Comparison of ENCODE assay signal across 9 cellular contexts in genomic region chr6:47307362-47308222, GRCh38. TPM values are rescaled to one million over a fixed set of nuclear protein-coding genes. Genes with fewer than 3 reads are reported as not detected.
A peak's percentile ranks its signal among the peaks of the same experiment; 100 is the strongest.
DNase-seq lines count a peak whose midpoint lies in the region; ATAC-seq and TF ChIP-seq lines count a peak whose summit lies in the region.
"Had no signal": no experiment of that assay in that cellular context is flagged by ENCODE, and none has a peak within 500 bp of the region (broad histone marks: within the 10 kb centered on the region; RNA-seq: fewer than 3 reads in every experiment).

No MANE protein-coding gene starts in this region.

- no peak overlapping the region for H3K9ac ChIP-seq in skeletal muscle satellite cell (ENCODE audit: low read depth, low read length)

- peak overlapping the region; percentile 90 for H3K4me2 ChIP-seq in hepatocyte
- peak overlapping the region; percentile 99 for H3K4me2 ChIP-seq in skeletal muscle satellite cell (ENCODE audit: low read length)

- H3K27me3 ChIP-seq in hepatocyte (no peaks in the 10 kb centered on the region), skeletal muscle satellite cell (ENCODE audit: control insufficient read depth, insufficient read depth, low read length) (peaks cover 33% of the 10 kb centered on the region)

- intact Hi-C loops in activated T-helper 2 cell treated with anti-CD3 and anti-CD28 coated beads, Interferon-gamma antibody, Interleukin-2, Interleukin-4, amounts not matched to agents 10 μg/mL and 5 μg/mL and 100 μg/mL, durations not matched to agents 14 hours and 24 hours and 36 hours (cut with micrococcal nuclease), result no loop called here

- H3K9me3 ChIP-seq in hepatocyte (ENCODE audit: low read depth) (no peaks in the 10 kb centered on the region), skeletal muscle satellite cell (replicated peaks; ENCODE audit: low read length) (no peaks in the 10 kb centered on the region)

- no peak for ATAC-seq in GM19455 (IDR thresholded peaks at IDR 0.05; ENCODE audit: unreplicated experiment)
- ATAC-seq in HG03378 (IDR thresholded peaks at IDR 0.05; ENCODE audit: unreplicated experiment), result no peak

- peaks cover 10% of the 10 kb centered on the region for H3K4me1 Mint-ChIP-seq in activated T-helper 2 cell treated with anti-CD3 and anti-CD28 coated beads, Interferon-gamma antibody, Interleukin-2, Interleukin-4, amounts not matched to agents 10 μg/mL and 5 μg/mL and 100 μg/mL, durations not matched to agents 14 hours and 24 hours and 36 hours (ENCODE audit: low read depth)

- H3K36me3 Mint-ChIP-seq in activated T-helper 2 cell treated with anti-CD3 and anti-CD28 coated beads, Interferon-gamma antibody, Interleukin-2, Interleukin-4, amounts not matched to agents 10 μg/mL and 5 μg/mL and 100 μg/mL, durations not matched to agents 14 hours and 24 hours and 36 hours (ENCODE audit: low read depth), result no peaks in the 10 kb centered on the region

- no peak overlapping the region for H3K27ac Mint-ChIP-seq in activated T-helper 2 cell treated with anti-CD3 and anti-CD28 coated beads, Interferon-gamma antibody, Interleukin-2, Interleukin-4, amounts not matched to agents 10 μg/mL and 5 μg/mL and 100 μg/mL, durations not matched to agents 14 hours and 24 hours and 36 hours
- H3K27ac Mint-ChIP-seq: T-helper 1 cell treated with Interleukin-12 subunit alpha and Interleukin-12 subunit beta and Interleukin-4 antibody, amounts not matched to agents 30 μg/mL and 1 μg/mL, for 36 hours had no signal

- H4K20me1 ChIP-seq in hepatocyte (ENCODE audit: insufficient read depth, poor library complexity, severe bottlenecking), result peaks cover 39% of the 10 kb centered on the region

- H3K79me2 ChIP-seq in hepatocyte, result peaks cover 68% of the 10 kb centered on the region

- no peak overlapping the region for H2AFZ ChIP-seq in hepatocyte

- H3K27ac ChIP-seq in hepatocyte, result peak overlapping the region; percentile 95

- 94% methylated on average over 7 of the region's 7 CpGs for WGBS in hepatocyte (ENCODE audit: low lambda C conversion rate, missing lambda C conversion rate)

- DNase-seq in HFF-Myc (ENCODE audit: extremely low read depth, low read depth), result no peak
- DNase-seq in activated T-helper 2 cell treated with anti-CD3 and anti-CD28 coated beads, Interferon-gamma antibody, Interleukin-2, Interleukin-4, amounts not matched to agents 10 μg/mL and 5 μg/mL and 100 μg/mL, durations not matched to agents 14 hours and 24 hours and 36 hours (ENCODE audit: low spot score), result no peak
- no peak for DNase-seq in hepatocyte (ENCODE audit: low spot score)
- no peak for DNase-seq in C1 segment of cervical spinal cord (lab: John Stamatoyannopoulos, UW)
- DNase-seq: NCI-H2029 had no signal

- peak overlapping the region; percentile 91 for H3K4me3 ChIP-seq in HFF-Myc (replicated peaks; ENCODE audit: low read depth, low read length)
- H3K4me3 ChIP-seq in hepatocyte, result peak overlapping the region; percentile 99
- H3K4me3 ChIP-seq in skeletal muscle satellite cell (ENCODE audit: low read length), result no peak overlapping the region

- H3K4me3 Mint-ChIP-seq in activated T-helper 2 cell treated with anti-CD3 and anti-CD28 coated beads, Interferon-gamma antibody, Interleukin-2, Interleukin-4, amounts not matched to agents 10 μg/mL and 5 μg/mL and 100 μg/mL, durations not matched to agents 14 hours and 24 hours and 36 hours (ENCODE audit: low read depth), result peak overlapping the region; percentile 67

- H3K4me1 ChIP-seq in hepatocyte (ENCODE audit: insufficient read depth) (peaks cover 38% of the 10 kb centered on the region), skeletal muscle satellite cell (ENCODE audit: control insufficient read depth, insufficient read depth, low read length) (peaks cover 6% of the 10 kb centered on the region)

- no peaks in the 10 kb centered on the region for H3K9me3 Mint-ChIP-seq in activated T-helper 2 cell treated with anti-CD3 and anti-CD28 coated beads, Interferon-gamma antibody, Interleukin-2, Interleukin-4, amounts not matched to agents 10 μg/mL and 5 μg/mL and 100 μg/mL, durations not matched to agents 14 hours and 24 hours and 36 hours
- H3K9me3 Mint-ChIP-seq: T-helper 1 cell treated with Interleukin-12 subunit alpha and Interleukin-12 subunit beta and Interleukin-4 antibody, amounts not matched to agents 30 μg/mL and 1 μg/mL, for 36 hours had no signal

- peaks cover 55% of the 10 kb centered on the region for H3K27me3 Mint-ChIP-seq in activated T-helper 2 cell treated with anti-CD3 and anti-CD28 coated beads, Interferon-gamma antibody, Interleukin-2, Interleukin-4, amounts not matched to agents 10 μg/mL and 5 μg/mL and 100 μg/mL, durations not matched to agents 14 hours and 24 hours and 36 hours (ENCODE audit: low read depth)

- H3K9me2 ChIP-seq in hepatocyte (replicated peaks; ENCODE audit: insufficient read depth), result no peaks in the 10 kb centered on the region

- TF ChIP-seq CTCF in HFF-Myc (IDR thresholded peaks at IDR 0.05; ENCODE audit: low read depth, low read length, missing control alignments) (no peak), hepatocyte (IDR thresholded peaks at IDR 0.05; ENCODE audit: poor library complexity) (no peak)

- H3K36me3 ChIP-seq in hepatocyte (replicated peaks; ENCODE audit: insufficient read depth, low read depth) (no peaks in the 10 kb centered on the region), skeletal muscle satellite cell (ENCODE audit: insufficient read depth, low read length) (no peaks in the 10 kb centered on the region)

RNA-seq across cellular contexts. Expression of gene TNFRSF21, which starts 2.1 kb away (rescaled TPM):
- total RNA-seq in activated T-helper 2 cell treated with anti-CD3 and anti-CD28 coated beads, Interferon-gamma antibody, Interleukin-2, Interleukin-4, amounts not matched to agents 10 μg/mL and 5 μg/mL and 100 μg/mL, durations not matched to agents 14 hours and 24 hours and 36 hours, result 2.7 and 2.8 TPM in 2 replicates
- 43.3 and 52.1 TPM in 2 replicates for total RNA-seq in hepatocyte
- 94.5 and 104 TPM in 2 replicates for polyA plus RNA-seq in hepatocyte
- total RNA-seq in skeletal muscle satellite cell (2012; rRNA removed), result 6.8 TPM in 2 replicates

Comparison
In these comparisons a context has a peak if more than half of its experiments do, and no peak if none do; other contexts are left out.
1. RNA of gene TNFRSF21, which starts 2.1 kb away (total RNA-seq): 43.3 to 52.1 TPM in hepatocyte; 2.7 to 2.8 TPM in activated T-helper 2 cell treated with anti-CD3 and anti-CD28 coated beads, Interferon-gamma antibody, Interleukin-2, Interleukin-4, amounts not matched to agents 10 μg/mL and 5 μg/mL and 100 μg/mL, durations not matched to agents 14 hours and 24 hours and 36 hours; every median in the first group is over 10 times any median in the second.